Comparison of ENCODE assay signal across 13 cellular contexts in the genomic region with DNA sequence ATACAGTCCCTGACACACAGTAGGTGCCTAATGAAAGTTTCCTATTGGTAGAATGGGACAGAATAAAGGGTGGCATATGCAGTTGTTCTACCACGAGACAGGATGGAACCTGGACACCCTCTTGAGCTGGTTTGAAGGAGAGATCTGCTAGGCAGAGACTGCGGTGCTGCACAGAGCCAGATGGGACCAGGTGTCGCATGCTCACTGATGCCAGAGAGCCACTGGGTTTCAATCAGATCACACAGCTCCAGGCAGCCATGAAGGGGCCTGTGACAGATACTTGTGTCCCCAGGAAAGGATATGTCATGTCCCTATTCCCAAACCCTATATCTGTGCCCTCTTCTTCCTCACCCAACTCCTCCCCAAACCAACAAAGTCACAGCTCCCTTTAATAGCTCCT.
"Had no signal": no experiment of that assay in that cellular context is flagged by ENCODE, and none has a peak within 500 bp of the region (broad histone marks: within the 10 kb centered on the region; RNA-seq: fewer than 3 reads in every experiment).

No MANE protein-coding gene starts in this region.

- H3K4me3 ChIP-seq: dorsolateral prefrontal cortex, prostate gland, thyroid gland had no signal

- ATAC-seq: activated CD8-positive, alpha-beta memory T cell treated with anti-CD3 and anti-CD28 coated beads, Interleukin-2, amount 10 ng/mL, durations not matched to agents 7 days and 5 days; foreskin keratinocyte; left ventricle myocardium superior; right cardiac atrium had no signal

- H3K27me3 ChIP-seq: foreskin keratinocyte, thyroid gland had no signal

- H3K27ac ChIP-seq: foreskin keratinocyte, prostate gland, thyroid gland, WERI-Rb-1 had no signal

- H3K4me1 ChIP-seq: foreskin keratinocyte had no signal

- H3K36me3 ChIP-seq: prostate gland, thyroid gland, WERI-Rb-1 had no signal

- DNase-seq: activated CD4-positive, alpha-beta memory T cell treated with anti-CD3 and anti-CD28 coated beads for 36 hours; activated CD8-positive, alpha-beta memory T cell treated with anti-CD3 and anti-CD28 coated beads, Interleukin-2, amount 10 ng/mL, durations not matched to agents 7 days and 5 days; amniotic stem cell; dorsolateral prefrontal cortex; foreskin keratinocyte; left ventricle myocardium superior; stimulated activated CD4-positive, alpha-beta T cell treated with anti-CD3 and anti-CD28 coated beads, Interleukin-2, amount 100 ng/mL, for 24 hours; stimulated activated naive CD4-positive, alpha-beta T cell treated with Interleukin-2 at 50 U/mL for 16 hours; T-helper 2 cell; thyroid gland; WERI-Rb-1 had no signal

- H3K9me3 ChIP-seq: prostate gland, thyroid gland had no signal
